Comparison of ENCODE assay signal across 14 cellular contexts in genomic region chr10:96814264-96814663, GRCh38. TPM values are rescaled to one million over a fixed set of nuclear protein-coding genes. Genes with fewer than 3 reads are reported as not detected.
DNase-seq lines count a peak whose midpoint lies in the region; ATAC-seq and TF ChIP-seq lines count a peak whose summit lies in the region.
"Had no signal": no experiment of that assay in that cellular context is flagged by ENCODE, and none has a peak within 500 bp of the region (broad histone marks: within the 10 kb centered on the region; RNA-seq: fewer than 3 reads in every experiment).

No MANE protein-coding gene starts in this region.

- no peak for TF ChIP-seq CTCF in choroid plexus epithelial cell (conservative IDR thresholded peaks at IDR 0.05; ENCODE audit: low read depth, low read length)

- H3K4me3 ChIP-seq in choroid plexus epithelial cell (ENCODE audit: low read depth, low read length): no peak overlapping the region

- in situ Hi-C loops in Caki2 (cut with HindIII; ENCODE audit: low pct_unique_long_range_greater_than_20kb, low sequenced_read_pairs): no loop called here

- DNase-seq in Caki2 (ENCODE audit: low read depth) (peak; percentile 21), NCI-H226 (peak; percentile 94), choroid plexus epithelial cell (ENCODE audit: low read depth) (peak; percentile 82), myocyte (ENCODE audit: low read depth) (peak; percentile 61), HUDEP-2 (lab: John Stamatoyannopoulos, UW; ENCODE audit: unreplicated experiment in 76 of 76) (no peak), NCI-H446 (lab: John Stamatoyannopoulos, UW) (no peak)
- DNase-seq in activated CD4-positive, alpha-beta T cell treated with anti-CD3 and anti-CD28 coated beads, Interleukin-2, amount 50 U/mL, for 4 hours: no peak
- DNase-seq: activated naive CD4-positive, alpha-beta T cell treated with anti-CD3 and anti-CD28 coated beads, Interleukin-2, amount 10 ng/mL, durations not matched to agents 7 days and 5 days; CD8-positive, alpha-beta T cell; NCI-H1694 treated with DMSO at 0.1 percent for 48 hours; NCI-H526 treated with DMSO at 0.1 percent for 48 hours; right cardiac atrium had no signal

- no peak for ATAC-seq in GM21723 (IDR thresholded peaks at IDR 0.05; ENCODE audit: unreplicated experiment)
- ATAC-seq: CD8-positive, alpha-beta T cell; esophagus mucosa; right cardiac atrium had no signal

RNA-seq across cellular contexts. Expression of gene LCOR, which starts 17.8 kb away (rescaled TPM):
- 5.8 and 9.7 TPM in 2 replicates for total RNA-seq in Caki2 (2014; rRNA removed; shearing (Covaris generic); ENCODE audit: low replicate concordance)
- total RNA-seq in myocyte: 15.6 and 16.8 TPM in 2 replicates
- polyA plus RNA-seq in myocyte (2012): 3.2 TPM

Comparison
In these comparisons a context has a peak if more than half of its experiments do, and no peak if none do; other contexts are left out.
1. DNase-seq: peak in Caki2 (single experiment), NCI-H226 (single experiment), choroid plexus epithelial cell (single experiment) and myocyte (single experiment); none in activated CD4-positive, alpha-beta T cell treated with anti-CD3 and anti-CD28 coated beads, Interleukin-2, amount 50 U/mL, for 4 hours (0 of 2), HUDEP-2 (0 of 76) and NCI-H446 (0 of 2).